10 cellular contexts compared by ENCODE assay signal in genomic region chr13:101416181-101417042, GRCh38. TPM values are rescaled to one million over a fixed set of nuclear protein-coding genes. Genes with fewer than 3 reads are reported as not detected.
DNase-seq lines count a peak whose midpoint lies in the region; ATAC-seq and TF ChIP-seq lines count a peak whose summit lies in the region.
"Had no signal": no experiment of that assay in that cellular context is flagged by ENCODE, and none has a peak within 500 bp of the region (broad histone marks: within the 10 kb centered on the region; RNA-seq: fewer than 3 reads in every experiment).

NALCN (minus strand) TSS chr13:101416508; CDS start chr13:101399126, 17,382 bp downstream.

- TF ChIP-seq CTCF in RWPE1 (conservative IDR thresholded peaks at IDR 0.05; ENCODE audit: low read depth) = no peak
- TF ChIP-seq CTCF in fibroblast of mammary gland (conservative IDR thresholded peaks at IDR 0.05; ENCODE audit: control insufficient read depth, insufficient read depth, low read depth, low read length) = no peak
- no peak for TF ChIP-seq CTCF in neural crest cell (conservative IDR thresholded peaks at IDR 0.05)

- no peaks in the 10 kb centered on the region for H3K9me3 Mint-ChIP-seq in neural crest cell

- H3K36me3 Mint-ChIP-seq in neural crest cell (ENCODE audit: low read depth) = no peaks in the 10 kb centered on the region

- peak within 1 kb of the TSS; percentile 42 for H3K27ac ChIP-seq in RWPE1
- H3K27ac ChIP-seq: BLaER1 treated with 17β-estradiol and CSF1 and Interleukin-3, amounts not matched to agents 10 nM and 100 nM had no signal

- ATAC-seq in HG02763 (IDR thresholded peaks at IDR 0.05; ENCODE audit: unreplicated experiment) = no peak
- ATAC-seq in GM21529 (IDR thresholded peaks at IDR 0.05; ENCODE audit: unreplicated experiment) = no peak

- DNase-seq in NCI-H1694 treated with DMSO at 0.1 percent for 48 hours (lab: John Stamatoyannopoulos, UW) (peak; percentile 13), NCI-H1694 (lab: John Stamatoyannopoulos, UW) (no peak), RWPE1 (ENCODE audit: low spot score) (peak; percentile 28), fibroblast of mammary gland (ENCODE audit: low read depth) (no peak), neural crest cell (ENCODE audit: low read depth, low spot score) (peak; percentile 25), Kasumi-1 (lab: John Stamatoyannopoulos, UW) (no peak)

- H3K27ac Mint-ChIP-seq in neural crest cell (ENCODE audit: unreplicated experiment) = no peak within 1 kb of the TSS

- peaks cover 40% of the 10 kb centered on the region for H3K27me3 Mint-ChIP-seq in neural crest cell (ENCODE audit: low read depth)

- CTCF ChIA-PET in RWPE1 (lab: Yijun Ruan, JAX) = interaction anchor here (0.6 kb wide), 1 partner anchor 1261 kb away, joined by 5 read pairs; no protein-coding TSS in a partner anchor

- POLR2A ChIA-PET in RWPE1 (lab: Yijun Ruan, JAX; ENCODE audit: low non-redundant PET) = no interaction called here

- peak within 1 kb of the TSS; percentile 63 for H3K4me3 ChIP-seq in fibroblast of mammary gland (ENCODE audit: control insufficient read depth, low read depth, low read length)
- H3K4me3 ChIP-seq: BLaER1 treated with 17β-estradiol and CSF1 and Interleukin-3, amounts not matched to agents 10 nM and 100 nM had no signal

- H3K4me1 Mint-ChIP-seq in neural crest cell = peaks cover 8% of the 10 kb centered on the region

- peak within 1 kb of the TSS; percentile 88 for H3K4me3 Mint-ChIP-seq in neural crest cell

RNA-seq across cellular contexts. Expression of gene NALCN, which starts in this region (rescaled TPM):
- total RNA-seq in neural crest cell = 0.35 and 0.36 TPM in 2 replicates
- total RNA-seq: T-helper 1 cell treated with Interleukin-12 subunit alpha and Interleukin-12 subunit beta and Interleukin-4 antibody, amounts not matched to agents 30 ng/mL and 1 ng/mL, for 36 hours had no signal

Comparison
In these comparisons a context has a peak if more than half of its experiments do, and no peak if none do; other contexts are left out.
1. DNase-seq: peak in NCI-H1694 treated with DMSO at 0.1 percent for 48 hours (single experiment) and RWPE1 (single experiment); none in NCI-H1694 (single experiment), fibroblast of mammary gland (single experiment) and Kasumi-1 (0 of 2).
2. Peak in DNase-seq in neural crest cell; RNA of the gene not detected or under 1 TPM.